Comparison of ENCODE assay signal across 27 cellular contexts in genomic region chr7:153682628-153683027, GRCh38.
DNase-seq lines count a peak whose midpoint lies in the region; ATAC-seq lines count a peak whose summit lies in the region.
"Had no signal": no experiment of that assay in that cellular context is flagged by ENCODE, and none has a peak within 500 bp of the region (broad histone marks: within the 10 kb centered on the region; RNA-seq: fewer than 3 reads in every experiment).

No MANE protein-coding gene starts in this region.

- H4K8ac ChIP-seq in neuronal stem cell (ENCODE audit: low read depth, low read length) = no peak overlapping the region

- no peak overlapping the region for H3K9ac ChIP-seq in NT2/D1 (ENCODE audit: insufficient read length, low read depth)
- H3K9ac ChIP-seq in neuronal stem cell (ENCODE audit: low read depth, low read length, poor library complexity) = no peak overlapping the region

- WGBS in neuronal stem cell (ENCODE audit: extremely low coverage in 2 of 2, insufficient read length in 2 of 2, insufficient replicate concordance in 1 of 2), 2 donors = no CpG with 5 or more reads among the region's 3 CpGs

- no peaks in the 10 kb centered on the region for H3K27me3 ChIP-seq in MG63
- no peaks in the 10 kb centered on the region for H3K27me3 ChIP-seq in NT2/D1 (ENCODE audit: insufficient read depth, insufficient read length)
- H3K27me3 ChIP-seq in neuronal stem cell (ENCODE audit: control insufficient read depth in 3 of 3, insufficient read depth in 3 of 3, low read depth in 1 of 3, low read length in 3 of 3) = no peaks in the 10 kb centered on the region
- H3K27me3 ChIP-seq: Peyer's patch, SJCRH30, uterus had no signal

- H2AFZ ChIP-seq in neuronal stem cell (ENCODE audit: low read length) = no peak overlapping the region

- H3K23ac ChIP-seq in neuronal stem cell (ENCODE audit: low read depth, low read length, poor library complexity) = no peak overlapping the region

- peak; percentile 14 for DNase-seq in NCI-H1092 treated with DMSO at 0.1 percent for 48 hours (lab: John Stamatoyannopoulos, UW)
- no peak for DNase-seq in NCI-H1092 (lab: John Stamatoyannopoulos, UW)
- DNase-seq in MG63 = peak; percentile 8
- DNase-seq in NT2/D1 (ENCODE audit: low read depth, low spot score) = peak; percentile 8
- DNase-seq in neuronal stem cell (ENCODE audit: low spot score) = peak; percentile 14
- DNase-seq in activated CD8-positive, alpha-beta memory T cell treated with anti-CD3 and anti-CD28 coated beads for 24 hours = no peak
- DNase-seq in T-helper 1 cell = no peak
- DNase-seq: 8988T; activated CD4-positive, CD25-positive, alpha-beta regulatory T cell; activated naive CD4-positive, alpha-beta T cell treated with Interleukin-2 at 50 U/mL for 16 hours; CD4-positive, alpha-beta T cell; cerebellar nuclear complex; DMS 273 treated with DMSO at 0.1 percent for 48 hours; GDM1; H7; left ventricle myocardium inferior; NCI-H187; NCI-H446 treated with DMSO at 0.1 percent for 48 hours; NK-92 treated with Interleukin-12 subunit alpha and Interleukin-12 subunit beta, amount 100 ng/mL, for 24 hours; Peyer's patch; SJCRH30; stimulated activated naive CD8-positive, alpha-beta T cell treated with anti-CD3 and anti-CD28 coated beads, Interleukin-15, Interleukin-2, amounts not matched to agents 100 U/mL and 50 U/mL, for 24 hours; T-cell; uterus had no signal

- no peak overlapping the region for H2BK15ac ChIP-seq in neuronal stem cell (ENCODE audit: low read length)

- no peaks in the 10 kb centered on the region for H3K79me1 ChIP-seq in neuronal stem cell (ENCODE audit: low read depth, low read length)

- no peak overlapping the region for H2BK5ac ChIP-seq in neuronal stem cell (ENCODE audit: low read length)

- no peak overlapping the region for H3K4me2 ChIP-seq in neuronal stem cell (ENCODE audit: insufficient read depth, low read length, poor library complexity, severe bottlenecking)

- H3K4ac ChIP-seq in neuronal stem cell (ENCODE audit: low read length) = no peak overlapping the region

- no peak for ATAC-seq in HG02763 (IDR thresholded peaks at IDR 0.05; ENCODE audit: unreplicated experiment)
- ATAC-seq: stimulated activated naive CD8-positive, alpha-beta T cell treated with anti-CD3 and anti-CD28 coated beads, Interleukin-15, Interleukin-2, amounts not matched to agents 100 U/mL and 50 U/mL, for 24 hours; T-cell had no signal

- H3K4me3 ChIP-seq in MG63 (no peak overlapping the region), NT2/D1 (ENCODE audit: insufficient read length, low read depth) (no peak overlapping the region), neuronal stem cell (ENCODE audit: low read length in 2 of 2) (no peak overlapping the region)
- H3K4me3 ChIP-seq: left ventricle myocardium inferior, Peyer's patch, SJCRH30, skin epidermis, thoracic aorta, uterus had no signal

- no peak overlapping the region for H2BK12ac ChIP-seq in neuronal stem cell (ENCODE audit: low read length)

- H3K36me3 ChIP-seq in MG63 (no peaks in the 10 kb centered on the region), NT2/D1 (ENCODE audit: insufficient read depth, insufficient read length, low read length) (no peaks in the 10 kb centered on the region), neuronal stem cell (replicated peaks in 1 of 2; ENCODE audit: control insufficient read depth in 2 of 2, insufficient read depth in 2 of 2, low read length in 2 of 2) (no peaks in the 10 kb centered on the region)
- H3K36me3 ChIP-seq: left ventricle myocardium inferior, Peyer's patch, SJCRH30, thoracic aorta, uterus had no signal

- H2BK120ac ChIP-seq in neuronal stem cell (ENCODE audit: low read depth, low read length) = no peak overlapping the region

- no peak overlapping the region for H2AK5ac ChIP-seq in neuronal stem cell (ENCODE audit: low read depth, low read length)

- H3K27ac ChIP-seq in neuronal stem cell (replicated peaks; ENCODE audit: low read length) = no peak overlapping the region
- H3K27ac ChIP-seq: left ventricle myocardium inferior, Peyer's patch, SJCRH30, skin epidermis, thoracic aorta, uterus had no signal

- H4K91ac ChIP-seq in neuronal stem cell (ENCODE audit: low read depth, low read length, poor library complexity) = no peak overlapping the region

- H3K9me3 ChIP-seq in MG63 = no peaks in the 10 kb centered on the region
- no peaks in the 10 kb centered on the region for H3K9me3 ChIP-seq in NT2/D1 (ENCODE audit: insufficient read depth, low read length)
- no peaks in the 10 kb centered on the region for H3K9me3 ChIP-seq in neuronal stem cell (replicated peaks in 1 of 2; ENCODE audit: control insufficient read depth in 2 of 2, insufficient read depth in 1 of 2, low read depth in 1 of 2, low read length in 2 of 2)
- H3K9me3 ChIP-seq: Peyer's patch, SJCRH30, thoracic aorta, uterus had no signal

- H3K14ac ChIP-seq in neuronal stem cell (ENCODE audit: low read length) = no peak overlapping the region

- no peak overlapping the region for H3K18ac ChIP-seq in neuronal stem cell (ENCODE audit: low read length)

- H3K4me1 ChIP-seq in NT2/D1 (ENCODE audit: insufficient read depth, insufficient read length) (no peaks in the 10 kb centered on the region), neuronal stem cell (ENCODE audit: control insufficient read depth in 2 of 2, insufficient read depth in 1 of 2, low read depth in 1 of 2, low read length in 2 of 2) (no peaks in the 10 kb centered on the region)
- H3K4me1 ChIP-seq: left ventricle myocardium inferior, Peyer's patch, SJCRH30, uterus had no signal

Comparison
In these comparisons a context has a peak if more than half of its experiments do, and no peak if none do; other contexts are left out.
1. DNase-seq: peak in NCI-H1092 treated with DMSO at 0.1 percent for 48 hours (single experiment), MG63 (single experiment), NT2/D1 (single experiment) and neuronal stem cell (single experiment); none in NCI-H1092 (single experiment), activated CD8-positive, alpha-beta memory T cell treated with anti-CD3 and anti-CD28 coated beads for 24 hours (single experiment) and T-helper 1 cell (0 of 5).